Comparison of ENCODE assay signal across 30 cellular contexts in the genomic region with DNA sequence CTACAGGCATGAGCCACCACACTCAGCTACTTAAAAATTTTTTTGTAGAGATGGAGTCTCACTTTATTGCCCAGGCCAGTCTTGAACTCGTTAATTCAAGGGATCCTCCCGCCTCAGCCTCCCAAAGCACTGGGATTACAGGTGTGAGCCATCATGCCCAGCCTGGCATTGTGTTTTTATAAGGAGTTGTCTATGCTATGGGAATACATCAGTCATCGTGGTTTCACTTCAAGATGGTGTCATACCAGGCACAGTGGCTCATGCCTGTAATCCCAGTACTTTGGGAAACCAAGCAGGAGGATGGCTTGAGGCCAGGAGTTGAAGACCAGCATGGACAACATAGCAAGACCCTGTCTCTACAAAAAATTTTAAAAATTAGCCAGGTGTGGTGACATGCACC.
"Had no signal": no experiment of that assay in that cellular context is flagged by ENCODE, and none has a peak within 500 bp of the region (broad histone marks: within the 10 kb centered on the region; RNA-seq: fewer than 3 reads in every experiment).

No MANE protein-coding gene starts in this region.

- ATAC-seq: activated CD4-positive, CD25-positive, alpha-beta regulatory T cell treated with anti-CD3 and anti-CD28 coated beads, Interleukin-2, amount 50 U/mL, for 24 hours; stimulated activated naive B cell treated with anti-CD40 and anti-IgM and Interleukin-4, amounts not matched to agents 10 μg/mL and 1 μg/mL and 100 μg/mL, for 72 hours; upper lobe of right lung had no signal

- H3K27me3 ChIP-seq: brain microvascular endothelial cell, esophagus muscularis mucosa, ovary, sigmoid colon, suprapubic skin, tibial artery, upper lobe of right lung had no signal

- H3K27ac ChIP-seq: brain microvascular endothelial cell, esophagus muscularis mucosa, ovary, sigmoid colon, suprapubic skin, tibial artery, upper lobe of right lung, WERI-Rb-1 had no signal

- H3K27ac Mint-ChIP-seq: dendritic cell treated with granulocyte-macrophage colony-stimulating factor and Interleukin-4, amounts not matched to agents 40 ng/mL and 50 ng/mL, for 4 days; nephron; progenitor cell of endocrine pancreas; stimulated activated naive B cell treated with anti-CD40 and anti-IgM and Interleukin-4, amounts not matched to agents 10 μg/mL and 1 μg/mL and 100 μg/mL, for 72 hours; T-helper 1 cell treated with Interleukin-12 subunit alpha and Interleukin-12 subunit beta and Interleukin-4 antibody, amounts not matched to agents 30 μg/mL and 1 μg/mL, for 36 hours had no signal

- H3K4me3 Mint-ChIP-seq: dendritic cell treated with granulocyte-macrophage colony-stimulating factor and Interleukin-4, amounts not matched to agents 40 ng/mL and 50 ng/mL, for 4 days; nephron; stimulated activated naive B cell treated with anti-CD40 and anti-IgM and Interleukin-4, amounts not matched to agents 10 μg/mL and 1 μg/mL and 100 μg/mL, for 72 hours; T-helper 1 cell treated with Interleukin-12 subunit alpha and Interleukin-12 subunit beta and Interleukin-4 antibody, amounts not matched to agents 30 μg/mL and 1 μg/mL, for 36 hours had no signal

- H3K4me3 ChIP-seq: esophagus muscularis mucosa, left ventricle myocardium inferior, ovary, sigmoid colon, suprapubic skin, tibial artery, upper lobe of right lung had no signal

- H3K9me3 ChIP-seq: esophagus muscularis mucosa, left ventricle myocardium inferior, ovary, sigmoid colon, suprapubic skin, tibial artery, upper lobe of right lung had no signal

- FAIRE-seq: astrocyte, islet of Langerhans, TTC549 had no signal

- H3K27me3 Mint-ChIP-seq: progenitor cell of endocrine pancreas; stimulated activated naive B cell treated with anti-CD40 and anti-IgM and Interleukin-4, amounts not matched to agents 10 μg/mL and 1 μg/mL and 100 μg/mL, for 72 hours had no signal

- DNase-seq: activated CD4-positive, alpha-beta T cell treated with anti-CD3 and anti-CD28 coated beads for 48 hours; activated CD4-positive, alpha-beta T cell treated with anti-CD3 and anti-CD28 coated beads, Interleukin-2, amount 50 U/mL, for 48 hours; activated CD8-positive, alpha-beta memory T cell treated with anti-CD3 and anti-CD28 coated beads, Interleukin-2, amount 50 U/mL, for 4 hours; activated gamma-delta T cell treated with Interleukin-2 at 50 U/mL for 16 hours; activated naive CD4-positive, alpha-beta T cell treated with anti-CD3 and anti-CD28 coated beads, Interleukin-2, amount 50 U/mL, for 16 hours; activated T-cell treated with anti-CD3 and anti-CD28 coated beads, Interleukin-2, amount 50 U/mL, for 1 hour; amniotic stem cell; brain microvascular endothelial cell; central memory CD4-positive, alpha-beta T cell; foreskin melanocyte; left ventricle myocardium inferior; ovary; sigmoid colon; stimulated activated CD4-positive, alpha-beta T cell treated with anti-CD3 and anti-CD28 coated beads, Interleukin-15, amount 100 ng/mL, for 24 hours; stimulated activated CD4-positive, alpha-beta T cell treated with anti-CD3 and anti-CD28 coated beads, Interleukin-2, amount 100 ng/mL, for 24 hours; stimulated activated naive B cell treated with anti-CD40 and anti-IgM and Interleukin-4, amounts not matched to agents 10 μg/mL and 1 μg/mL and 100 μg/mL, for 72 hours; T-helper 9 cell; tibial artery; upper lobe of right lung; WERI-Rb-1 had no signal

- H3K9me3 Mint-ChIP-seq: dendritic cell treated with granulocyte-macrophage colony-stimulating factor and Interleukin-4, amounts not matched to agents 40 ng/mL and 50 ng/mL, for 4 days; nephron; stimulated activated naive B cell treated with anti-CD40 and anti-IgM and Interleukin-4, amounts not matched to agents 10 μg/mL and 1 μg/mL and 100 μg/mL, for 72 hours; T-helper 1 cell treated with Interleukin-12 subunit alpha and Interleukin-12 subunit beta and Interleukin-4 antibody, amounts not matched to agents 30 μg/mL and 1 μg/mL, for 36 hours had no signal

- H3K36me3 ChIP-seq: brain microvascular endothelial cell, esophagus muscularis mucosa, left ventricle myocardium inferior, ovary, sigmoid colon, suprapubic skin, tibial artery, upper lobe of right lung, WERI-Rb-1 had no signal
